In genomic region chr15:41286665-41287333, GRCh38 we compare ENCODE assay signal across 10 cellular contexts. TPM values are rescaled to one million over a fixed set of nuclear protein-coding genes. Genes with fewer than 3 reads are reported as not detected.
A peak's percentile ranks its signal among the peaks of the same experiment; 100 is the strongest.
DNase-seq lines count a peak whose midpoint lies in the region; ATAC-seq and TF ChIP-seq lines count a peak whose summit lies in the region.
"Had no signal": no experiment of that assay in that cellular context is flagged by ENCODE, and none has a peak within 500 bp of the region (broad histone marks: within the 10 kb centered on the region; RNA-seq: fewer than 3 reads in every experiment).

No MANE protein-coding gene starts in this region.

- H4K20me1 ChIP-seq in BLaER1 (peaks cover 65% of the 10 kb centered on the region), IMR-90 (ENCODE audit: insufficient read depth, low read length) (peaks cover 3% of the 10 kb centered on the region; the same call in 1 of the 2 replicates)

- TF ChIP-seq POLR2A in IMR-90 (IDR thresholded peaks at IDR 0.05; ENCODE audit: low read depth, low read length), result no peak

- intact Hi-C loops in IMR-90 (cut with micrococcal nuclease), result no loop called here

- H3K27me3 Mint-ChIP-seq in activated naive CD8-positive, alpha-beta T cell treated with anti-CD3 and anti-CD28 coated beads, Interleukin-2, amount 50 U/mL, for 24 hours, result peaks cover 4% of the 10 kb centered on the region

- WGBS in IMR-90 (ENCODE audit: extremely low coverage in 2 of 2, insufficient read length in 1 of 2), 2 experiments, result no CpG with 5 or more reads among the region's 6 CpGs
- 100% methylated on average over 3 of the region's 6 CpGs for WGBS in mesenchymal stem cell

- CTCF ChIA-PET in IMR-90 (lab: Yijun Ruan, JAX), result no interaction called here

- H3K4me3 Mint-ChIP-seq in activated naive CD8-positive, alpha-beta T cell treated with anti-CD3 and anti-CD28 coated beads, Interleukin-2, amount 50 U/mL, for 24 hours, result peak overlapping the region; percentile 42

- in situ Hi-C loops in IMR-90 (cut with MboI; ENCODE audit: low sequenced_read_pairs), result no loop called here

- TF ChIP-seq RAD21 in IMR-90 (IDR thresholded peaks at IDR 0.05; ENCODE audit: low read length), result no peak

- no peak overlapping the region for H3K18ac ChIP-seq in IMR-90 (ENCODE audit: low read depth, low read length)
- no peak overlapping the region for H3K18ac ChIP-seq in mesenchymal stem cell (ENCODE audit: low read depth in 1 of 2, low read length in 2 of 2)

- POLR2A ChIA-PET in IMR-90 (lab: Charles Lee; ENCODE audit: unreplicated experiment), result no interaction called here

- ATAC-seq in IMR-90 (ENCODE audit: low read depth), result no peak
- no peak for ATAC-seq in activated naive CD8-positive, alpha-beta T cell treated with anti-CD3 and anti-CD28 coated beads, Interleukin-2, amount 50 U/mL, for 24 hours

- peak overlapping the region; percentile 8; the same call in 1 of the 2 replicates for H3K9ac ChIP-seq in BLaER1
- H3K9ac ChIP-seq in IMR-90 (ENCODE audit: low read depth, low read length), result no peak overlapping the region
- no peak overlapping the region for H3K9ac ChIP-seq in mesenchymal stem cell (ENCODE audit: low read length)

- H2AK5ac ChIP-seq in IMR-90 (ENCODE audit: low read depth, low read length) (no peak overlapping the region), mesenchymal stem cell (ENCODE audit: low read length, severe bottlenecking) (no peak overlapping the region)

- H2BK15ac ChIP-seq in IMR-90 (ENCODE audit: low read depth, low read length) (no peak overlapping the region), mesenchymal stem cell (ENCODE audit: low read depth, poor library complexity, severe bottlenecking) (no peak overlapping the region)

- no peak overlapping the region for H2AFZ ChIP-seq in IMR-90 (replicated peaks; ENCODE audit: low read length, poor library complexity)
- H2AFZ ChIP-seq in mesenchymal stem cell (ENCODE audit: low read depth, low read length), result no peak overlapping the region

- H3K4me3 ChIP-seq in BLaER1 (0 out of 2 replicates have a peak overlapping the region, but pooled peaks have one; percentile 90), IMR-90 (ENCODE audit: insufficient read depth, low read depth, low read length) (no peak overlapping the region), mesenchymal stem cell (ENCODE audit: insufficient read depth in 1 of 2, low read depth in 1 of 2, low read length in 2 of 2) (peak overlapping the region in 1 of 2 experiments; percentile 32)

- no peak overlapping the region for H3K56ac ChIP-seq in IMR-90 (ENCODE audit: extremely low read depth, insufficient read depth, low read length)

- H3K4ac ChIP-seq in IMR-90 (ENCODE audit: low read depth, low read length) (no peak overlapping the region), mesenchymal stem cell (ENCODE audit: low read depth in 1 of 2, low read length in 2 of 2) (no peak overlapping the region)

- H3K36me3 ChIP-seq in BLaER1, result peaks cover 63% of the 10 kb centered on the region
- H3K36me3 ChIP-seq in IMR-90 (ENCODE audit: control insufficient read depth, insufficient read depth, low read length), result peaks cover 23% of the 10 kb centered on the region
- peaks cover 27 to 63% of the 10 kb centered on the region in 2 experiments for H3K36me3 ChIP-seq in mesenchymal stem cell (ENCODE audit: control insufficient read depth in 1 of 2, insufficient read depth in 2 of 2, low read depth in 1 of 2, low read length in 2 of 2)

- H3K23ac ChIP-seq in IMR-90 (ENCODE audit: low read depth, low read length) (no peak overlapping the region), mesenchymal stem cell (ENCODE audit: low read length in 2 of 2) (no peak overlapping the region)

- H3K14ac ChIP-seq in IMR-90 (replicated peaks; ENCODE audit: low read depth, low read length), result no peak overlapping the region
- no peak overlapping the region for H3K14ac ChIP-seq in mesenchymal stem cell (ENCODE audit: low read length in 2 of 2)

- no peak overlapping the region for H4K8ac ChIP-seq in IMR-90 (ENCODE audit: low read depth in 2 of 2, low read length in 2 of 2)
- no peak overlapping the region for H4K8ac ChIP-seq in mesenchymal stem cell (ENCODE audit: low read length)

- H3K9me3 Mint-ChIP-seq in activated naive CD8-positive, alpha-beta T cell treated with anti-CD3 and anti-CD28 coated beads, Interleukin-2, amount 50 U/mL, for 24 hours, result no peaks in the 10 kb centered on the region

- no peaks in the 10 kb centered on the region for H3K27me3 ChIP-seq in BLaER1
- no peaks in the 10 kb centered on the region for H3K27me3 ChIP-seq in IMR-90 (ENCODE audit: control insufficient read depth, insufficient read depth, low read length)
- H3K27me3 ChIP-seq in mesenchymal stem cell (ENCODE audit: control insufficient read depth in 1 of 2, insufficient read depth in 1 of 2, low read length in 2 of 2), result no peaks in the 10 kb centered on the region

- H4K91ac ChIP-seq in IMR-90 (ENCODE audit: insufficient read depth, low read depth, low read length), result no peak overlapping the region
- no peak overlapping the region for H4K91ac ChIP-seq in mesenchymal stem cell (ENCODE audit: low read length)

- BruUV-seq in IMR-90 (replicated peaks; lab: Mats Ljungman, UMichigan), result no TSS peak

- no peak overlapping the region for H2BK20ac ChIP-seq in IMR-90 (ENCODE audit: low read depth, low read length)

- TF ChIP-seq CTCF in IMR-90 (conservative IDR thresholded peaks at IDR 0.05; ENCODE audit: low read depth, low read length), result no peak

- H3K27ac Mint-ChIP-seq in activated naive CD8-positive, alpha-beta T cell treated with anti-CD3 and anti-CD28 coated beads, Interleukin-2, amount 50 U/mL, for 24 hours, result peak overlapping the region; percentile 38

- H3K4me1 ChIP-seq in BLaER1 (peaks cover 79% of the 10 kb centered on the region), IMR-90 (ENCODE audit: control insufficient read depth, insufficient read depth, low read length) (peaks cover 3% of the 10 kb centered on the region), mesenchymal stem cell (ENCODE audit: control insufficient read depth, insufficient read depth, low read depth, low read length) (peaks cover 4% of the 10 kb centered on the region)

- no peak overlapping the region for H2BK12ac ChIP-seq in mesenchymal stem cell (ENCODE audit: low read length in 2 of 2)

- H3K4me2 ChIP-seq in BLaER1 (peak overlapping the region; percentile 89), IMR-90 (ENCODE audit: low read depth, low read length) (no peak overlapping the region), mesenchymal stem cell (ENCODE audit: low read length, poor library complexity, severe bottlenecking) (no peak overlapping the region)

- H2BK5ac ChIP-seq in IMR-90 (ENCODE audit: low read depth, low read length, poor library complexity, severe bottlenecking) (no peak overlapping the region), mesenchymal stem cell (ENCODE audit: low read depth, low read length, poor library complexity, severe bottlenecking) (no peak overlapping the region)

- H3K27ac ChIP-seq in BLaER1 (no peak overlapping the region), IMR-90 (ENCODE audit: insufficient read depth, low read length) (no peak overlapping the region), mesenchymal stem cell (ENCODE audit: low read length, poor library complexity, severe bottlenecking) (no peak overlapping the region)

- dilution Hi-C loops in IMR-90 (cut with HindIII; ENCODE audit: low sequenced_read_pairs, unreplicated experiment), result no loop called here

- H2BK120ac ChIP-seq in IMR-90 (ENCODE audit: low read depth, low read length), result no peak overlapping the region
- H2BK120ac ChIP-seq in mesenchymal stem cell (ENCODE audit: low read depth, low read length), result no peak overlapping the region

- H3K9me3 ChIP-seq in BLaER1 (no peaks in the 10 kb centered on the region), IMR-90 (ENCODE audit: control insufficient read depth, insufficient read depth, low read length) (no peaks in the 10 kb centered on the region), mesenchymal stem cell (ENCODE audit: control insufficient read depth, low read length) (no peaks in the 10 kb centered on the region)

- H3K79me1 ChIP-seq in IMR-90 (ENCODE audit: low read depth in 1 of 2, low read length in 2 of 2), result peaks cover 19 to 56% of the 10 kb centered on the region in 2 experiments
- peaks cover 17% of the 10 kb centered on the region for H3K79me1 ChIP-seq in mesenchymal stem cell (replicated peaks; ENCODE audit: low read length, poor library complexity, severe bottlenecking)

- peak; percentile 44 for DNase-seq in IMR-90
- DNase-seq in activated naive CD8-positive, alpha-beta T cell treated with anti-CD3 and anti-CD28 coated beads, Interleukin-2, amount 50 U/mL, for 24 hours, result no peak
- peak; percentile 63 for DNase-seq in mesenchymal stem cell
- no peak for DNase-seq in pons (ENCODE audit: low spot score)
- no peak for DNase-seq in anterior cingulate cortex (lab: John Stamatoyannopoulos, UW)
- DNase-seq in NCI-H2081 treated with DMSO at 0.1 percent for 48 hours (lab: John Stamatoyannopoulos, UW), result no peak
- DNase-seq in NCI-H2029 (lab: John Stamatoyannopoulos, UW), result no peak
- DNase-seq: activated effector memory CD4-positive, alpha-beta T cell treated with anti-CD3 and anti-CD28 coated beads, Interleukin-2, amount 50 U/mL, for 16 hours; NCI-H1930 had no signal

- peaks cover 2% of the 10 kb centered on the region for H3K9me1 ChIP-seq in IMR-90 (ENCODE audit: insufficient read depth, low read length)

- no peak overlapping the region for H4K5ac ChIP-seq in IMR-90 (ENCODE audit: low read depth, low read length)

- H2AK9ac ChIP-seq in IMR-90 (replicated peaks; ENCODE audit: low read depth, low read length, poor library complexity), result no peak overlapping the region

- H3K36me3 Mint-ChIP-seq in activated naive CD8-positive, alpha-beta T cell treated with anti-CD3 and anti-CD28 coated beads, Interleukin-2, amount 50 U/mL, for 24 hours (ENCODE audit: low read depth), result peaks cover 51% of the 10 kb centered on the region

- peaks cover 55% of the 10 kb centered on the region for H3K4me1 Mint-ChIP-seq in activated naive CD8-positive, alpha-beta T cell treated with anti-CD3 and anti-CD28 coated beads, Interleukin-2, amount 50 U/mL, for 24 hours

RNA-seq across cellular contexts. Expression of gene OIP5, which starts 45.6 kb away (rescaled TPM):
- total RNA-seq in IMR-90 (2012; rRNA removed), result 4.1 and 7.5 TPM in 2 replicates
- 5.4 and 5.5 TPM in 2 replicates for polyA plus RNA-seq in IMR-90 (2012; rRNA removed)
- polyA plus RNA-seq in IMR-90 (2012; cell fraction: cytosol; rRNA removed), result 3.9 and 4.5 TPM in 2 replicates
- 1.0 and 1.4 TPM in 2 replicates for polyA plus RNA-seq in IMR-90 (2012; cell fraction: nucleus; rRNA removed; ENCODE audit: low replicate concordance)
- polyA plus RNA-seq in mesenchymal stem cell (2013, experiment 1 of 2), result 1.3 TPM
- polyA plus RNA-seq in mesenchymal stem cell (2013, experiment 2 of 2), result 1.4 TPM

RNA-seq across cellular contexts. Expression of gene NUSAP1, which starts 45.9 kb away (rescaled TPM):
- total RNA-seq in IMR-90 (2012; rRNA removed), result 92.5 and 123 TPM in 2 replicates
- 59.2 and 61.7 TPM in 2 replicates for polyA plus RNA-seq in IMR-90 (2012; rRNA removed)
- 10.1 and 17.0 TPM in 2 replicates for polyA plus RNA-seq in IMR-90 (2012; cell fraction: cytosol; rRNA removed)
- 30.4 and 58.2 TPM in 2 replicates for polyA plus RNA-seq in IMR-90 (2012; cell fraction: nucleus; rRNA removed; ENCODE audit: low replicate concordance)
- 11.7 TPM for polyA plus RNA-seq in mesenchymal stem cell (2013, experiment 1 of 2)
- 11.4 TPM for polyA plus RNA-seq in mesenchymal stem cell (2013, experiment 2 of 2)

RNA-seq across cellular contexts. Expression of gene CHP1, which starts 55.7 kb away (rescaled TPM):
- total RNA-seq in IMR-90 (2012; rRNA removed), result 94.2 and 96.1 TPM in 2 replicates
- 34.0 and 39.2 TPM in 2 replicates for polyA plus RNA-seq in IMR-90 (2012; rRNA removed)
- 16.2 and 16.7 TPM in 2 replicates for polyA plus RNA-seq in IMR-90 (2012; cell fraction: cytosol; rRNA removed)
- 5.0 and 14.9 TPM in 2 replicates for polyA plus RNA-seq in IMR-90 (2012; cell fraction: nucleus; rRNA removed; ENCODE audit: low replicate concordance)
- 130 TPM for polyA plus RNA-seq in mesenchymal stem cell (2013, experiment 1 of 2)
- polyA plus RNA-seq in mesenchymal stem cell (2013, experiment 2 of 2), result 126 TPM

RNA-seq across cellular contexts. Expression of gene EXD1, which starts 56.2 kb away (rescaled TPM):
- not detected in 2 replicates for total RNA-seq in IMR-90 (2012; rRNA removed)
- polyA plus RNA-seq in IMR-90 (2012; rRNA removed), result not detected in 2 replicates
- polyA plus RNA-seq in IMR-90 (2012; cell fraction: cytosol; rRNA removed), result not detected in 2 replicates
- polyA plus RNA-seq in IMR-90 (2012; cell fraction: nucleus; rRNA removed; ENCODE audit: low replicate concordance), result not detected in 2 replicates
- not detected for polyA plus RNA-seq in mesenchymal stem cell (2013, experiment 1 of 2)
- not detected for polyA plus RNA-seq in mesenchymal stem cell (2013, experiment 2 of 2)

Comparison
In these comparisons a context has a peak if more than half of its experiments do, and no peak if none do; other contexts are left out.
1. DNase-seq: peak in IMR-90 (single experiment) and mesenchymal stem cell (single experiment); none in activated naive CD8-positive, alpha-beta T cell treated with anti-CD3 and anti-CD28 coated beads, Interleukin-2, amount 50 U/mL, for 24 hours (single experiment), pons (single experiment), anterior cingulate cortex (0 of 58), NCI-H2081 treated with DMSO at 0.1 percent for 48 hours (single experiment) and NCI-H2029 (single experiment).